In the genomic region with DNA sequence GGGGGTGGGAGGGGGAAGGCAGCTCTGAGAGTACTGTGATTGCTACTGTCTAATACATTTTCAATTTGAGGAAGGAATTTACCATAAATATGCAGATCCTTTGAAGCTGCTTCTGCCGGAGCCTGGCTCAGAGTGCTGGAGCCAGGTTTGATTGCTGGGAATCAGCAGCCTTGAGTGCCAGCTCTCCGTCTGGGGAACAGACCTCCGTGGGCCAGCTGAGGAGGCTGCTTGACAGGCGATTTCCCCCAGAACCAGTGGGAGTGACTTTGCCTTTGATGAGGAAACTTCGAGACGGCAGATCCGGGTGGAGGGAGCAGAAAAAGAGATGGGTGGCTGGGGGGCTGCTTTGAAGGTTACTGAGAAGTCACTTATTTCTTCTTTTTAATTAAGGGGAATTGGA, we compare ENCODE assay signal across 21 cellular contexts.
"Had no signal": no experiment of that assay in that cellular context is flagged by ENCODE, and none has a peak within 500 bp of the region (broad histone marks: within the 10 kb centered on the region; RNA-seq: fewer than 3 reads in every experiment).

No MANE protein-coding gene starts in this region.

- H3K4me2 ChIP-seq: KMS-11 had no signal

- DNase-seq: activated CD4-positive, alpha-beta memory T cell treated with anti-CD3 and anti-CD28 coated beads for 36 hours; activated CD4-positive, alpha-beta T cell treated with anti-CD3 and anti-CD28 coated beads, Interleukin-2, amount 10 ng/mL, durations not matched to agents 7 days and 5 days; activated CD4-positive, CD25-positive, alpha-beta regulatory T cell; activated CD8-positive, alpha-beta memory T cell treated with anti-CD3 and anti-CD28 coated beads for 24 hours; activated gamma-delta T cell; activated naive CD4-positive, alpha-beta T cell treated with anti-CD3 and anti-CD28 coated beads, Interleukin-2, amount 10 ng/mL, durations not matched to agents 7 days and 5 days; activated naive CD8-positive, alpha-beta T cell treated with anti-CD3 and anti-CD28 coated beads for 36 hours; activated T-cell treated with anti-CD3 and anti-CD28 coated beads, Interleukin-2, amount 50 U/mL, for 48 hours; body of pancreas; NCI-H1105 treated with DMSO at 0.1 percent for 48 hours; NCI-H1436 treated with DMSO at 0.1 percent for 48 hours; NCI-H187; NCI-H2081; NCI-H446; NCI-H524; T-cell; T-helper 2 cell; T1000 had no signal

- H3K4me3 ChIP-seq: body of pancreas, SK-N-MC had no signal

- H3K9me3 ChIP-seq: body of pancreas had no signal

- H3K27me3 ChIP-seq: body of pancreas had no signal

- H3K9ac ChIP-seq: KMS-11 had no signal

- H3K27ac ChIP-seq: body of pancreas, KMS-11, SK-N-MC, VCaP had no signal
